Comparison of ENCODE assay signal across 1 cellular context in genomic region chr2:26768759-26769500, GRCh38.
A peak's percentile ranks its signal among the peaks of the same experiment; 100 is the strongest.
TF ChIP-seq lines count a peak whose summit lies in the region.

No MANE protein-coding gene starts in this region.

TF ChIP-seq in K562, 482 proteins besides CTCF, POLR2A, EP300 and RAD21 (continued from another document and continues in another):
- TF ChIP-seq GTF3C2 (IDR thresholded peaks at IDR 0.05; ENCODE audit: borderline replicate concordance, extremely low read depth, insufficient read length) (no peak), RBFOX2 (IDR thresholded peaks at IDR 0.05; ENCODE audit: low read depth, low read length) (peak; percentile 84), NBN (IDR thresholded peaks at IDR 0.05; ENCODE audit: low read depth) (peak; percentile 85), RFX1 (IDR thresholded peaks at IDR 0.05) (no peak), MECOM (CRISPR knock-in tag; IDR thresholded peaks at IDR 0.05) (no peak), HES1 (IDR thresholded peaks at IDR 0.05; ENCODE audit: low read depth) (peak; percentile 49; the same call in 1 of the 2 replicates), MTA2 (IDR thresholded peaks at IDR 0.05; ENCODE audit: low read depth) (peak; percentile 67), RBM15 (IDR thresholded peaks at IDR 0.05; ENCODE audit: insufficient read depth, low read length) (no peak), KHSRP (IDR thresholded peaks at IDR 0.05) (no peak), TCF15 (CRISPR knock-in tag; IDR thresholded peaks at IDR 0.05) (no peak), ZNF274 (IDR thresholded peaks at IDR 0.05; ENCODE audit: borderline replicate concordance, low read depth, low read length) (no peak), BRD9 (IDR thresholded peaks at IDR 0.05; ENCODE audit: low read depth, partially characterized antibody) (no peak), SMARCA4 (IDR thresholded peaks at IDR 0.05) (peak; percentile 92), XRCC4 (IDR thresholded peaks at IDR 0.05; ENCODE audit: extremely low read depth, insufficient read depth, insufficient read length) (no peak), ZNF398 (CRISPR knock-in tag; IDR thresholded peaks at IDR 0.05) (no peak), CEBPB (tag; IDR thresholded peaks at IDR 0.05) (no peak), ZNF316 (IDR thresholded peaks at IDR 0.05) (peak; percentile 97), KAT2B (IDR thresholded peaks at IDR 0.05; ENCODE audit: low read depth, low read length) (no peak), TCF7L2 (IDR thresholded peaks at IDR 0.05; ENCODE audit: low read depth, low read length) (no peak), ZFP91 (CRISPR knock-in tag; IDR thresholded peaks at IDR 0.05) (peak; percentile 58; the same call in 1 of the 2 replicates), ATF2 (CRISPR knock-in tag; IDR thresholded peaks at IDR 0.05) (no peak), NFE2 (IDR thresholded peaks at IDR 0.05; ENCODE audit: low read depth) (peak; percentile 56; the same call in 1 of the 2 replicates), ZNF143 (CRISPR knock-in tag; IDR thresholded peaks at IDR 0.05) (peak; percentile 81), KLF16 (IDR thresholded peaks at IDR 0.05) (peak; percentile 78), CCNT2 (IDR thresholded peaks at IDR 0.05; ENCODE audit: borderline replicate concordance, extremely low read depth, insufficient read length, low read depth, low read length) (peak; percentile 73), HMG20B (CRISPR knock-in tag; IDR thresholded peaks at IDR 0.05) (no peak), FOXA3 (CRISPR knock-in tag; conservative IDR thresholded peaks at IDR 0.05 in 1 of 2, IDR thresholded peaks at IDR 0.05 in 1 of 2) (0 out of 4 replicates have a peak, but pooled peaks of 1 of the 2 experiments have one; percentile 62), SMC3 (conservative IDR thresholded peaks at IDR 0.05; ENCODE audit: insufficient read depth, low read depth, low read length) (no peak), POU5F1 (IDR thresholded peaks at IDR 0.05; ENCODE audit: borderline replicate concordance, low read depth, low read length, partially characterized antibody) (no peak), ZNF764 (CRISPR knock-in tag; IDR thresholded peaks at IDR 0.05; ENCODE audit: low read depth) (no peak), PHB (CRISPR knock-in tag; IDR thresholded peaks at IDR 0.05) (no peak), CAMTA2 (CRISPR knock-in tag; conservative IDR thresholded peaks at IDR 0.05) (no peak), FOSL1 (tag; conservative IDR thresholded peaks at IDR 0.05) (peak; percentile 99), DEAF1 (CRISPR knock-in tag; IDR thresholded peaks at IDR 0.05) (no peak), ZMIZ1 (IDR thresholded peaks at IDR 0.05; ENCODE audit: low read depth in 2 of 2, low read length in 2 of 2) (peak in 1 of 2 experiments; percentile 83; a peak in 2 of 4 replicates), ZNF311 (CRISPR knock-in tag; IDR thresholded peaks at IDR 0.05) (peak; percentile 68), PYGO2 (tag; IDR thresholded peaks at IDR 0.05) (no peak), HDAC2 (IDR thresholded peaks at IDR 0.05) (peak; percentile 94), TAF7 (tag; IDR thresholded peaks at IDR 0.05) (no peak), MED1 (CRISPR knock-in tag; IDR thresholded peaks at IDR 0.05; ENCODE audit: borderline replicate concordance) (no peak), SMARCB1 (IDR thresholded peaks at IDR 0.05; ENCODE audit: insufficient read length, low read depth) (no peak), KDM1A (IDR thresholded peaks at IDR 0.05) (peak; percentile 94 to 95)
- TF ChIP-seq, protein P1, sequence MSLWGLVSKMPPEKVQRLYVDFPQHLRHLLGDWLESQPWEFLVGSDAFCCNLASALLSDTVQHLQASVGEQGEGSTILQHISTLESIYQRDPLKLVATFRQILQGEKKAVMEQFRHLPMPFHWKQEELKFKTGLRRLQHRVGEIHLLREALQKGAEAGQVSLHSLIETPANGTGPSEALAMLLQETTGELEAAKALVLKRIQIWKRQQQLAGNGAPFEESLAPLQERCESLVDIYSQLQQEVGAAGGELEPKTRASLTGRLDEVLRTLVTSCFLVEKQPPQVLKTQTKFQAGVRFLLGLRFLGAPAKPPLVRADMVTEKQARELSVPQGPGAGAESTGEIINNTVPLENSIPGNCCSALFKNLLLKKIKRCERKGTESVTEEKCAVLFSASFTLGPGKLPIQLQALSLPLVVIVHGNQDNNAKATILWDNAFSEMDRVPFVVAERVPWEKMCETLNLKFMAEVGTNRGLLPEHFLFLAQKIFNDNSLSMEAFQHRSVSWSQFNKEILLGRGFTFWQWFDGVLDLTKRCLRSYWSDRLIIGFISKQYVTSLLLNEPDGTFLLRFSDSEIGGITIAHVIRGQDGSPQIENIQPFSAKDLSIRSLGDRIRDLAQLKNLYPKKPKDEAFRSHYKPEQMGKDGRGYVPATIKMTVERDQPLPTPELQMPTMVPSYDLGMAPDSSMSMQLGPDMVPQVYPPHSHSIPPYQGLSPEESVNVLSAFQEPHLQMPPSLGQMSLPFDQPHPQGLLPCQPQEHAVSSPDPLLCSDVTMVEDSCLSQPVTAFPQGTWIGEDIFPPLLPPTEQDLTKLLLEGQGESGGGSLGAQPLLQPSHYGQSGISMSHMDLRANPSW (CRISPR knock-in tag; IDR thresholded peaks at IDR 0.05) = no peak
- TF ChIP-seq, protein P2, sequence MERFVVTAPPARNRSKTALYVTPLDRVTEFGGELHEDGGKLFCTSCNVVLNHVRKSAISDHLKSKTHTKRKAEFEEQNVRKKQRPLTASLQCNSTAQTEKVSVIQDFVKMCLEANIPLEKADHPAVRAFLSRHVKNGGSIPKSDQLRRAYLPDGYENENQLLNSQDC (CRISPR knock-in tag; IDR thresholded peaks at IDR 0.05) = peak; percentile 22; the same call in 1 of the 2 replicates
- TF ChIP-seq, protein P3, sequence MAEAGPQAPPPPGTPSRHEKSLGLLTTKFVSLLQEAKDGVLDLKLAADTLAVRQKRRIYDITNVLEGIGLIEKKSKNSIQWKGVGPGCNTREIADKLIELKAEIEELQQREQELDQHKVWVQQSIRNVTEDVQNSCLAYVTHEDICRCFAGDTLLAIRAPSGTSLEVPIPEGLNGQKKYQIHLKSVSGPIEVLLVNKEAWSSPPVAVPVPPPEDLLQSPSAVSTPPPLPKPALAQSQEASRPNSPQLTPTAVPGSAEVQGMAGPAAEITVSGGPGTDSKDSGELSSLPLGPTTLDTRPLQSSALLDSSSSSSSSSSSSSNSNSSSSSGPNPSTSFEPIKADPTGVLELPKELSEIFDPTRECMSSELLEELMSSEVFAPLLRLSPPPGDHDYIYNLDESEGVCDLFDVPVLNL (CRISPR knock-in tag; IDR thresholded peaks at IDR 0.05; ENCODE audit: low read depth) = no peak; the same call in none of the 2 replicates
